Comparison of ENCODE assay signal across 21 cellular contexts in the genomic region with DNA sequence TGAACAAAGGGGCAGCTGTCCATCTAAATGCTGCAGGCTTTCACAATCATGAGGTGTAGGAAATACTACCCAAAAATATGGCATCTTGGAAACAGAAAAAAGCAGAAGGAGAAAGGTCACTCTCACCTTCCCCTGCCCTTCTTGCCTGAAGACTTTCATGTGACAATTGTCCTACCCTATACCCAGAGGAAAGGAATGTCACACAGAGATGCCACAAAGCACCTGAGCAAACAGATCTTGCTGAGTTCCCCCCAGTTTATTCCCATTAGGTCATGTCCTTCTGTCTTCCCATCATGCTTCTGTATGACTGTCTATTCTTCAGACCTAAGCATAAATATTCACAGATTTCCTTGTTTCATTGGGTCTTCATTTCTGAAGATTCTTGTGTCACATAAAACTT.
A peak's percentile ranks its signal among the peaks of the same experiment; 100 is the strongest.
DNase-seq lines count a peak whose midpoint lies in the region; ATAC-seq and TF ChIP-seq lines count a peak whose summit lies in the region.
"Had no signal": no experiment of that assay in that cellular context is flagged by ENCODE, and none has a peak within 500 bp of the region (broad histone marks: within the 10 kb centered on the region; RNA-seq: fewer than 3 reads in every experiment).

No MANE protein-coding gene starts in this region.

- H3K9me2 ChIP-seq in OCI-LY1 (ENCODE audit: low read depth, low read length): no peaks in the 10 kb centered on the region

- intact Hi-C loops in heart right ventricle (cut with DNase I): no loop called here

- H3K27me3 ChIP-seq in OCI-LY1 (ENCODE audit: insufficient read depth, low read length) (no peaks in the 10 kb centered on the region), endodermal cell (ENCODE audit: control insufficient read depth, insufficient read depth, low read length, poor library complexity, severe bottlenecking) (no peaks in the 10 kb centered on the region), heart right ventricle (no peaks in the 10 kb centered on the region), neuronal stem cell (ENCODE audit: control insufficient read depth in 3 of 3, insufficient read depth in 3 of 3, low read depth in 1 of 3, low read length in 3 of 3) (no peaks in the 10 kb centered on the region)
- H3K27me3 ChIP-seq: BE2C; BLaER1 treated with 17β-estradiol and CSF1 and Interleukin-3, amounts not matched to agents 10 nM and 100 nM had no signal

- H2BK5ac ChIP-seq in neuronal stem cell (ENCODE audit: low read length): no peak overlapping the region

- H3K4me3 ChIP-seq in OCI-LY1 (ENCODE audit: low read depth, low read length, poor library complexity, severe bottlenecking) (no peak overlapping the region), endodermal cell (ENCODE audit: low read length) (no peak overlapping the region), heart right ventricle (no peak overlapping the region), neuronal stem cell (ENCODE audit: low read length in 2 of 2) (no peak overlapping the region)
- H3K4me3 ChIP-seq: A549; BLaER1 treated with 17β-estradiol and CSF1 and Interleukin-3, amounts not matched to agents 10 nM and 100 nM; GM23248 had no signal

- peak overlapping the region; percentile 21 for H3K27ac ChIP-seq in OCI-LY1 (ENCODE audit: low read depth, low read length, poor library complexity, severe bottlenecking)
- H3K27ac ChIP-seq in endodermal cell (ENCODE audit: low read depth, low read length): peak overlapping the region; percentile 14
- H3K27ac ChIP-seq in heart right ventricle: no peak overlapping the region
- H3K27ac ChIP-seq in neuronal stem cell (replicated peaks; ENCODE audit: low read length): no peak overlapping the region
- H3K27ac ChIP-seq: A549; BLaER1 treated with 17β-estradiol and CSF1 and Interleukin-3, amounts not matched to agents 10 nM and 100 nM; GM23248 had no signal

- H2BK12ac ChIP-seq in neuronal stem cell (ENCODE audit: low read length): no peak overlapping the region

- no peaks in the 10 kb centered on the region for H3K27me3 Mint-ChIP-seq in endodermal cell (ENCODE audit: insufficient read depth)
- H3K27me3 Mint-ChIP-seq: CD4-positive, alpha-beta T cell had no signal

- TF ChIP-seq CTCF in OCI-LY1 (IDR thresholded peaks at IDR 0.05; ENCODE audit: low read length): no peak
- TF ChIP-seq CTCF in endodermal cell (conservative IDR thresholded peaks at IDR 0.05): no peak
- TF ChIP-seq CTCF in heart right ventricle (IDR thresholded peaks at IDR 0.05): no peak

- H3K36me3 ChIP-seq in OCI-LY1 (ENCODE audit: insufficient read depth, low read length): peaks cover 5% of the 10 kb centered on the region; the same call in 1 of the 2 replicates
- H3K36me3 ChIP-seq in endodermal cell (ENCODE audit: control insufficient read depth, insufficient read depth, low read length): no peaks in the 10 kb centered on the region
- H3K36me3 ChIP-seq in heart right ventricle: no peaks in the 10 kb centered on the region
- H3K36me3 ChIP-seq in neuronal stem cell (replicated peaks in 1 of 2; ENCODE audit: control insufficient read depth in 2 of 2, insufficient read depth in 2 of 2, low read length in 2 of 2): no peaks in the 10 kb centered on the region
- H3K36me3 ChIP-seq: BE2C; BLaER1 treated with 17β-estradiol and CSF1 and Interleukin-3, amounts not matched to agents 10 nM and 100 nM had no signal

- H3K79me1 ChIP-seq in neuronal stem cell (ENCODE audit: low read depth, low read length): no peaks in the 10 kb centered on the region

- no peak overlapping the region for H2BK120ac ChIP-seq in neuronal stem cell (ENCODE audit: low read depth, low read length)

- DNase-seq in NCI-H510A treated with DMSO at 0.1 percent for 48 hours (lab: John Stamatoyannopoulos, UW) (peak; percentile 25), NCI-H510A (lab: John Stamatoyannopoulos, UW) (no peak), endodermal cell (peak; percentile 64), heart right ventricle (no peak), neuronal stem cell (ENCODE audit: low spot score) (no peak)
- DNase-seq: 8988T; ACHN; AML-193; BE2C; CD4-positive, alpha-beta T cell; CD8-positive, alpha-beta memory T cell; DMS 273 treated with DMSO at 0.1 percent for 48 hours; DND-41; GM23248; H9 had no signal

- no peak overlapping the region for H3K18ac ChIP-seq in neuronal stem cell (ENCODE audit: low read length)

- H3K36me3 Mint-ChIP-seq in endodermal cell (ENCODE audit: low read depth): no peaks in the 10 kb centered on the region
- H3K36me3 Mint-ChIP-seq: CD14-positive monocyte; CD8-positive, alpha-beta memory T cell had no signal

- H3K27ac Mint-ChIP-seq in endodermal cell: peak overlapping the region; percentile 75
- H3K27ac Mint-ChIP-seq: CD14-positive monocyte; CD4-positive, alpha-beta T cell; CD8-positive, alpha-beta memory T cell had no signal

- no peaks in the 10 kb centered on the region for H3K9me3 ChIP-seq in OCI-LY1 (ENCODE audit: low read length)
- no peaks in the 10 kb centered on the region for H3K9me3 ChIP-seq in endodermal cell (ENCODE audit: control insufficient read depth, low read length)
- no peaks in the 10 kb centered on the region for H3K9me3 ChIP-seq in heart right ventricle
- no peaks in the 10 kb centered on the region for H3K9me3 ChIP-seq in neuronal stem cell (replicated peaks in 1 of 2; ENCODE audit: control insufficient read depth in 2 of 2, insufficient read depth in 1 of 2, low read depth in 1 of 2, low read length in 2 of 2)
- H3K9me3 ChIP-seq: A549, BE2C had no signal

- H3K4me1 Mint-ChIP-seq in endodermal cell: peaks cover 38% of the 10 kb centered on the region
- H3K4me1 Mint-ChIP-seq: CD14-positive monocyte; CD8-positive, alpha-beta memory T cell had no signal

- H2AFZ ChIP-seq in OCI-LY1 (ENCODE audit: low read length): no peak overlapping the region
- H2AFZ ChIP-seq in neuronal stem cell (ENCODE audit: low read length): no peak overlapping the region
- H2AFZ ChIP-seq: GM23248 had no signal

- no peak overlapping the region for H3K23ac ChIP-seq in neuronal stem cell (ENCODE audit: low read depth, low read length, poor library complexity)

- no peak overlapping the region for H3K4me2 ChIP-seq in OCI-LY1 (ENCODE audit: low read length)
- no peak overlapping the region for H3K4me2 ChIP-seq in neuronal stem cell (ENCODE audit: insufficient read depth, low read length, poor library complexity, severe bottlenecking)
- H3K4me2 ChIP-seq: A549 had no signal

- H3F3A ChIP-seq in OCI-LY1 (ENCODE audit: insufficient read depth, low read length): no peaks in the 10 kb centered on the region

- no peak overlapping the region for H3K14ac ChIP-seq in neuronal stem cell (ENCODE audit: low read length)

- H4K20me1 ChIP-seq in OCI-LY1 (ENCODE audit: insufficient read depth, low read length): no peaks in the 10 kb centered on the region
- H4K20me1 ChIP-seq: BLaER1 treated with 17β-estradiol and CSF1 and Interleukin-3, amounts not matched to agents 10 nM and 100 nM had no signal

- no peak overlapping the region for H3K4ac ChIP-seq in neuronal stem cell (ENCODE audit: low read length)

- H3K9me3 Mint-ChIP-seq in endodermal cell: no peaks in the 10 kb centered on the region
- H3K9me3 Mint-ChIP-seq: CD14-positive monocyte; CD4-positive, alpha-beta T cell; CD8-positive, alpha-beta memory T cell; H9 had no signal

- H3K4me3 Mint-ChIP-seq in endodermal cell: no peak overlapping the region
- H3K4me3 Mint-ChIP-seq: CD14-positive monocyte; CD4-positive, alpha-beta T cell; CD8-positive, alpha-beta memory T cell; H9 had no signal

- H3K79me2 ChIP-seq in OCI-LY1 (ENCODE audit: insufficient read depth, low read length): no peaks in the 10 kb centered on the region

- no peak overlapping the region for H3K9ac ChIP-seq in OCI-LY1 (ENCODE audit: low read length)
- peak overlapping the region; percentile 42 for H3K9ac ChIP-seq in endodermal cell (ENCODE audit: extremely low read depth, low read length, poor library complexity, severe bottlenecking)
- no peak overlapping the region for H3K9ac ChIP-seq in neuronal stem cell (ENCODE audit: low read depth, low read length, poor library complexity)
- H3K9ac ChIP-seq: BLaER1 treated with 17β-estradiol and CSF1 and Interleukin-3, amounts not matched to agents 10 nM and 100 nM; GM23248 had no signal

- H2AK5ac ChIP-seq in neuronal stem cell (ENCODE audit: low read depth, low read length): no peak overlapping the region

- peaks cover 41% of the 10 kb centered on the region for H3K4me1 ChIP-seq in OCI-LY1 (ENCODE audit: insufficient read depth, low read length, severe bottlenecking)
- peaks cover 6% of the 10 kb centered on the region for H3K4me1 ChIP-seq in endodermal cell (ENCODE audit: control insufficient read depth, insufficient read depth, low read length)
- no peaks in the 10 kb centered on the region for H3K4me1 ChIP-seq in heart right ventricle
- peaks cover 4 to 12% of the 10 kb centered on the region in 2 donors for H3K4me1 ChIP-seq in neuronal stem cell (ENCODE audit: control insufficient read depth in 2 of 2, insufficient read depth in 1 of 2, low read depth in 1 of 2, low read length in 2 of 2)
- H3K4me1 ChIP-seq: A549, BE2C had no signal

- ATAC-seq in heart right ventricle (no peak), GM19324 (IDR thresholded peaks at IDR 0.05; ENCODE audit: low FRiP score, unreplicated experiment) (no peak)
- ATAC-seq: A549, HCT116 had no signal

- H4K91ac ChIP-seq in neuronal stem cell (ENCODE audit: low read depth, low read length, poor library complexity): no peak overlapping the region

- H4K8ac ChIP-seq in neuronal stem cell (ENCODE audit: low read depth, low read length): no peak overlapping the region

- H2BK15ac ChIP-seq in neuronal stem cell (ENCODE audit: low read length): no peak overlapping the region

Comparison
In these comparisons a context has a peak if more than half of its experiments do, and no peak if none do; other contexts are left out.
1. DNase-seq: peak in NCI-H510A treated with DMSO at 0.1 percent for 48 hours (single experiment) and endodermal cell (single experiment); none in NCI-H510A (single experiment), heart right ventricle (0 of 2) and neuronal stem cell (single experiment).
2. H3K27ac ChIP-seq: peak in OCI-LY1 (single experiment) and endodermal cell (single experiment); none in heart right ventricle (0 of 10) and neuronal stem cell (single experiment).